10 cellular contexts compared by ENCODE assay signal in genomic region chr17:77308768-77309726, GRCh38.
A peak's percentile ranks its signal among the peaks of the same experiment; 100 is the strongest.
DNase-seq lines count a peak whose midpoint lies in the region; ATAC-seq and TF ChIP-seq lines count a peak whose summit lies in the region.
"Had no signal": no experiment of that assay in that cellular context is flagged by ENCODE, and none has a peak within 500 bp of the region (broad histone marks: within the 10 kb centered on the region; RNA-seq: fewer than 3 reads in every experiment).

No MANE protein-coding gene starts in this region.

- H3K27me3 Mint-ChIP-seq in progenitor cell of endocrine pancreas, result no peaks in the 10 kb centered on the region

- peak overlapping the region; percentile 20 for H2BK5ac ChIP-seq in mesenchymal stem cell (ENCODE audit: low read depth, low read length, poor library complexity, severe bottlenecking)

- no peaks in the 10 kb centered on the region for H3K9me3 ChIP-seq in heart left ventricle
- no peaks in the 10 kb centered on the region for H3K9me3 ChIP-seq in mesenchymal stem cell (ENCODE audit: control insufficient read depth, low read length)
- no peaks in the 10 kb centered on the region for H3K9me3 ChIP-seq in vagina

- peak overlapping the region; percentile 89 for H4K91ac ChIP-seq in mesenchymal stem cell (ENCODE audit: low read length)

- peak overlapping the region; percentile 78 for H2BK15ac ChIP-seq in mesenchymal stem cell (ENCODE audit: low read depth, poor library complexity, severe bottlenecking)

- H2AFZ ChIP-seq in mesenchymal stem cell (ENCODE audit: low read depth, low read length), result no peak overlapping the region

- H3K36me3 Mint-ChIP-seq in progenitor cell of endocrine pancreas (ENCODE audit: insufficient read depth), result peaks cover 6% of the 10 kb centered on the region

- H3K27ac Mint-ChIP-seq in progenitor cell of endocrine pancreas, result no peak overlapping the region

- H3K18ac ChIP-seq in mesenchymal stem cell (ENCODE audit: low read depth in 1 of 2, low read length in 2 of 2), result peak overlapping the region; percentile 55 to 67

- peaks cover 18% of the 10 kb centered on the region for H3K4me1 Mint-ChIP-seq in progenitor cell of endocrine pancreas (ENCODE audit: low read depth)

- peak overlapping the region in 1 of 2 experiments; percentile 97 for H3K14ac ChIP-seq in mesenchymal stem cell (ENCODE audit: low read length in 2 of 2)

- H3K9me3 Mint-ChIP-seq in progenitor cell of endocrine pancreas (ENCODE audit: low read depth), result no peaks in the 10 kb centered on the region

- peak overlapping the region; percentile 17 for H3K4me2 ChIP-seq in mesenchymal stem cell (ENCODE audit: low read length, poor library complexity, severe bottlenecking)

- H3K27ac ChIP-seq in heart left ventricle (peak overlapping the region in 1 of 12 donors; percentile 67), brain microvascular endothelial cell (peak overlapping the region; percentile 6), mesenchymal stem cell (ENCODE audit: low read length, poor library complexity, severe bottlenecking) (peak overlapping the region; percentile 64), vagina (peak overlapping the region; percentile 85)

- TF ChIP-seq POLR2A in heart left ventricle (IDR thresholded peaks at IDR 0.05) (no peak), vagina (IDR thresholded peaks at IDR 0.05) (no peak)

- in situ Hi-C loops in brain microvascular endothelial cell (cut with HindIII; ENCODE audit: low pct_ligation_motif_present, low sequenced_read_pairs), result no loop called here

- no peak for DNase-seq in heart left ventricle
- DNase-seq in cardiac septum (ENCODE audit: low spot score), result no peak
- DNase-seq in brain microvascular endothelial cell, result peak; percentile 82
- DNase-seq in mesenchymal stem cell, result peak; percentile 83
- DNase-seq in vagina (ENCODE audit: extremely low spot score in 2 of 2), result no peak
- DNase-seq in progenitor cell of endocrine pancreas (ENCODE audit: low spot score, unreplicated experiment), result no peak
- DNase-seq: NCI-H2029, retina had no signal

- H3K23ac ChIP-seq in mesenchymal stem cell (ENCODE audit: low read length in 2 of 2), result peak overlapping the region in 1 of 2 experiments; percentile 63

- WGBS in heart left ventricle, 4 donors, result 69 to 77% (median 74%) methylated on average over 20 of the region's 20 CpGs
- 58% methylated on average over 14 of the region's 20 CpGs for WGBS in mesenchymal stem cell

- peak overlapping the region; percentile 67 to 91 for H3K4ac ChIP-seq in mesenchymal stem cell (ENCODE audit: low read depth in 1 of 2, low read length in 2 of 2)

- no peak overlapping the region for H3K4me3 ChIP-seq in heart left ventricle
- H3K4me3 ChIP-seq in brain microvascular endothelial cell (ENCODE audit: low read depth, low read length), result no peak overlapping the region
- peak overlapping the region in 1 of 2 experiments; percentile 42 for H3K4me3 ChIP-seq in mesenchymal stem cell (ENCODE audit: insufficient read depth in 1 of 2, low read depth in 1 of 2, low read length in 2 of 2)
- no peak overlapping the region for H3K4me3 ChIP-seq in vagina

- peak in 3 of 4 donors; percentile 26 to 43 (median 32) for ATAC-seq in heart left ventricle
- ATAC-seq in HG02642 (IDR thresholded peaks at IDR 0.05; ENCODE audit: poor library complexity, unreplicated experiment), result no peak
- ATAC-seq in HG02852 (IDR thresholded peaks at IDR 0.05; ENCODE audit: unreplicated experiment), result no peak

- H4K8ac ChIP-seq in mesenchymal stem cell (ENCODE audit: low read length), result peak overlapping the region; percentile 90

- H3K9ac ChIP-seq in mesenchymal stem cell (ENCODE audit: low read length), result peak overlapping the region; percentile 82

- peak overlapping the region; percentile 12 to 97 for H2BK12ac ChIP-seq in mesenchymal stem cell (ENCODE audit: low read length in 2 of 2)

- H2BK120ac ChIP-seq in mesenchymal stem cell (ENCODE audit: low read depth, low read length), result no peak overlapping the region

- peak overlapping the region; percentile 60 for H2AK5ac ChIP-seq in mesenchymal stem cell (ENCODE audit: low read length, severe bottlenecking)

- H3K4me1 ChIP-seq in heart left ventricle, result peaks cover 0 to 25% (median 9%) of the 10 kb centered on the region in 12 donors
- peaks cover 66% of the 10 kb centered on the region for H3K4me1 ChIP-seq in mesenchymal stem cell (ENCODE audit: control insufficient read depth, insufficient read depth, low read depth, low read length)
- peaks cover 74% of the 10 kb centered on the region for H3K4me1 ChIP-seq in vagina

- intact Hi-C loops in heart left ventricle (cut with DNase I) (no loop called here), cardiac septum (cut with DNase I) (no loop called here), vagina (cut with DNase I) (no loop called here)

- peaks cover 17% of the 10 kb centered on the region for H3K79me1 ChIP-seq in mesenchymal stem cell (replicated peaks; ENCODE audit: low read length, poor library complexity, severe bottlenecking)

- H3K36me3 ChIP-seq in heart left ventricle, result no peaks in the 10 kb centered on the region
- no peaks in the 10 kb centered on the region for H3K36me3 ChIP-seq in brain microvascular endothelial cell (replicated peaks)
- peaks cover 0 to 36% of the 10 kb centered on the region in 2 experiments for H3K36me3 ChIP-seq in mesenchymal stem cell (ENCODE audit: control insufficient read depth in 1 of 2, insufficient read depth in 2 of 2, low read depth in 1 of 2, low read length in 2 of 2)
- H3K36me3 ChIP-seq in vagina, result no peaks in the 10 kb centered on the region

- TF ChIP-seq CTCF in heart left ventricle (IDR thresholded peaks at IDR 0.05) (no peak), brain microvascular endothelial cell (IDR thresholded peaks at IDR 0.05; ENCODE audit: low read depth, low read length, missing control alignments) (no peak), vagina (IDR thresholded peaks at IDR 0.05) (no peak), progenitor cell of endocrine pancreas (IDR thresholded peaks at IDR 0.05; ENCODE audit: unreplicated experiment) (no peak)

- no peak overlapping the region for H3K4me3 Mint-ChIP-seq in progenitor cell of endocrine pancreas (ENCODE audit: low read depth)

- H3K27me3 ChIP-seq in heart left ventricle (no peaks in the 10 kb centered on the region), brain microvascular endothelial cell (replicated peaks) (no peaks in the 10 kb centered on the region), mesenchymal stem cell (ENCODE audit: control insufficient read depth in 1 of 2, insufficient read depth in 1 of 2, low read length in 2 of 2) (no peaks in the 10 kb centered on the region), vagina (no peaks in the 10 kb centered on the region)

Comparison
In these comparisons a context has a peak if more than half of its experiments do, and no peak if none do; other contexts are left out.
1. ATAC-seq: peak in heart left ventricle (3 of 4); none in HG02642 (single experiment) and HG02852 (single experiment).
2. DNase-seq: peak in brain microvascular endothelial cell (single experiment) and mesenchymal stem cell (single experiment); none in heart left ventricle (0 of 5), cardiac septum (single experiment), vagina (0 of 2) and progenitor cell of endocrine pancreas (single experiment).